ENCODE assay signal across 23 cellular contexts in genomic region chr9:112734892-112735291, GRCh38.
"Had no signal": no experiment of that assay in that cellular context is flagged by ENCODE, and none has a peak within 500 bp of the region (broad histone marks: within the 10 kb centered on the region; RNA-seq: fewer than 3 reads in every experiment).

No MANE protein-coding gene starts in this region.

- H3K4me1 ChIP-seq: left ventricle myocardium inferior, right atrium auricular region, tibial nerve, uterus had no signal

- H3K27me3 ChIP-seq: ovary, right atrium auricular region, right lobe of liver, tibial nerve, uterus had no signal

- H3K27ac Mint-ChIP-seq: mesothelial cell of epicardium; natural killer cell treated with Interleukin-12 subunit alpha and Interleukin-12 subunit beta and Interleukin-15 and Interleukin-18, amount 100 ng/mL, for 72 hours; progenitor cell of endocrine pancreas; stimulated activated memory B cell treated with anti-CD40 and anti-IgM and Interleukin-4, amounts not matched to agents 10 μg/mL and 1 μg/mL and 100 μg/mL, for 72 hours; stimulated activated naive CD8-positive, alpha-beta T cell treated with anti-CD3 and anti-CD28 coated beads, Interleukin-15, amount 100 ng/mL, for 72 hours; type B pancreatic cell had no signal

- H3K36me3 Mint-ChIP-seq: mesothelial cell of epicardium; naive B cell; natural killer cell treated with Interleukin-12 subunit alpha and Interleukin-12 subunit beta and Interleukin-15 and Interleukin-18, amount 100 ng/mL, for 72 hours; stimulated activated memory B cell treated with anti-CD40 and anti-IgM and Interleukin-4, amounts not matched to agents 10 μg/mL and 1 μg/mL and 100 μg/mL, for 72 hours; type B pancreatic cell had no signal

- DNase-seq: islet precursor cell; left ventricle myocardium inferior; mesendoderm; naive B cell; ovary; right lobe of liver; stimulated activated CD4-positive, alpha-beta T cell treated with anti-CD3 and anti-CD28 coated beads, Interleukin-1b, Interleukin-23, amount 100 ng/mL, for 48 hours; stimulated activated CD4-positive, alpha-beta T cell treated with anti-CD3 and anti-CD28 coated beads, Interleukin-2, amount 100 ng/mL, for 48 hours; stimulated activated CD4-positive, alpha-beta T cell treated with anti-CD3 and anti-CD28 coated beads, Interleukin-4, amount 100 ng/mL, for 4 hours; stimulated activated CD8-positive, alpha-beta memory T cell treated with anti-CD3 and anti-CD28 coated beads, Interleukin-4, amount 100 ng/mL, for 48 hours; stimulated activated naive CD4-positive, alpha-beta T cell treated with Interleukin-2 at 50 U/mL for 16 hours; stimulated activated naive CD8-positive, alpha-beta T cell treated with anti-CD3 and anti-CD28 coated beads, Interleukin-15, amount 100 ng/mL, for 72 hours; substantia nigra; uterus had no signal

- H3K9me3 ChIP-seq: left ventricle myocardium inferior, ovary, right atrium auricular region, right lobe of liver, tibial nerve, uterus had no signal

- H3K4me3 ChIP-seq: left ventricle myocardium inferior, lung, ovary, right atrium auricular region, right lobe of liver, smooth muscle cell, tibial nerve, uterus had no signal

- H3K27me3 Mint-ChIP-seq: natural killer cell treated with Interleukin-12 subunit alpha and Interleukin-12 subunit beta and Interleukin-15 and Interleukin-18, amount 100 ng/mL, for 72 hours; progenitor cell of endocrine pancreas; stimulated activated naive CD8-positive, alpha-beta T cell treated with anti-CD3 and anti-CD28 coated beads, Interleukin-15, amount 100 ng/mL, for 72 hours; type B pancreatic cell had no signal

- H3K4me1 Mint-ChIP-seq: mesothelial cell of epicardium had no signal

- H3K4me3 Mint-ChIP-seq: mesothelial cell of epicardium; naive B cell; natural killer cell treated with Interleukin-12 subunit alpha and Interleukin-12 subunit beta and Interleukin-15 and Interleukin-18, amount 100 ng/mL, for 72 hours; stimulated activated memory B cell treated with anti-CD40 and anti-IgM and Interleukin-4, amounts not matched to agents 10 μg/mL and 1 μg/mL and 100 μg/mL, for 72 hours; stimulated activated naive CD8-positive, alpha-beta T cell treated with anti-CD3 and anti-CD28 coated beads, Interleukin-15, amount 100 ng/mL, for 72 hours; type B pancreatic cell had no signal

- H3K36me3 ChIP-seq: left ventricle myocardium inferior, ovary, right atrium auricular region, right lobe of liver, tibial nerve, uterus had no signal

- H3K9me3 Mint-ChIP-seq: mesothelial cell of epicardium; naive B cell; natural killer cell treated with Interleukin-12 subunit alpha and Interleukin-12 subunit beta and Interleukin-15 and Interleukin-18, amount 100 ng/mL, for 72 hours; stimulated activated memory B cell treated with anti-CD40 and anti-IgM and Interleukin-4, amounts not matched to agents 10 μg/mL and 1 μg/mL and 100 μg/mL, for 72 hours; stimulated activated naive CD8-positive, alpha-beta T cell treated with anti-CD3 and anti-CD28 coated beads, Interleukin-15, amount 100 ng/mL, for 72 hours; type B pancreatic cell had no signal

- ATAC-seq: natural killer cell treated with Interleukin-12 subunit alpha and Interleukin-12 subunit beta and Interleukin-15 and Interleukin-18, amount 100 ng/mL, for 72 hours; right lobe of liver; stimulated activated memory B cell treated with anti-CD40 and anti-IgM and Interleukin-4, amounts not matched to agents 10 μg/mL and 1 μg/mL and 100 μg/mL, for 72 hours; stimulated activated naive CD8-positive, alpha-beta T cell treated with anti-CD3 and anti-CD28 coated beads, Interleukin-15, amount 100 ng/mL, for 72 hours had no signal

- H3K27ac ChIP-seq: left ventricle myocardium inferior, ovary, right atrium auricular region, right lobe of liver, tibial nerve, uterus had no signal
